Comparison of ENCODE assay signal across 20 cellular contexts in genomic region chr17:28272166-28272565, GRCh38. TPM values are rescaled to one million over a fixed set of nuclear protein-coding genes. Genes with fewer than 3 reads are reported as not detected.
DNase-seq lines count a peak whose midpoint lies in the region; ATAC-seq and TF ChIP-seq lines count a peak whose summit lies in the region.
"Had no signal": no experiment of that assay in that cellular context is flagged by ENCODE, and none has a peak within 500 bp of the region (broad histone marks: within the 10 kb centered on the region; RNA-seq: fewer than 3 reads in every experiment).

No MANE protein-coding gene starts in this region.

- no peak overlapping the region for H2AFZ ChIP-seq in PC-3 (ENCODE audit: low read length)

- DNase-seq in GM03348 (ENCODE audit: low spot score) (peak; percentile 65), PC-3 (peak; percentile 17), fibroblast of peridontal ligament (ENCODE audit: extremely low read depth) (peak; percentile 65), stromal cell of bone marrow (ENCODE audit: low read depth) (peak; percentile 17), A172 (ENCODE audit: low spot score) (no peak), 8988T (no peak), CD1c-positive myeloid dendritic cell (ENCODE audit: extremely low spot score) (no peak)
- DNase-seq: CD8-positive, alpha-beta memory T cell; DND-41; NCI-H1436; NCI-H2029; NCI-H2171 treated with DMSO at 0.1 percent for 48 hours; NCI-H446 treated with DMSO at 0.1 percent for 48 hours; NCI-H748 treated with DMSO at 0.1 percent for 48 hours; OCI-M1; SJCRH30; SW 1271 had no signal

- no peaks in the 10 kb centered on the region for H3K9me3 ChIP-seq in PC-3 (ENCODE audit: low read length)

- H3K9ac ChIP-seq in PC-3 (ENCODE audit: low read length), result no peak overlapping the region
- H3K9ac ChIP-seq: BLaER1 had no signal

- no peaks in the 10 kb centered on the region for H3K4me1 ChIP-seq in PC-3 (ENCODE audit: insufficient read depth, low read length)
- H3K4me1 ChIP-seq: BLaER1 had no signal

- H3K4me3 ChIP-seq in PC-3 (ENCODE audit: low read length), result no peak overlapping the region
- H3K4me3 ChIP-seq: BLaER1, K562, SJCRH30 had no signal

- no peaks in the 10 kb centered on the region for H3K79me2 ChIP-seq in PC-3 (ENCODE audit: low read length)

- no peaks in the 10 kb centered on the region for H3K36me3 ChIP-seq in PC-3 (ENCODE audit: low read depth, low read length)
- H3K36me3 ChIP-seq: BLaER1, SJCRH30 had no signal

- POLR2A ChIA-PET in PC-3 (lab: Charles Lee; ENCODE audit: unreplicated experiment), result no interaction called here

- no peak overlapping the region for H3K27ac ChIP-seq in PC-3 (ENCODE audit: low read length)
- H3K27ac ChIP-seq: BLaER1, RWPE1, SJCRH30 had no signal

- intact Hi-C loops in PC-3 (cut with micrococcal nuclease), result no loop called here

- ATAC-seq in PC-3, result no peak
- ATAC-seq: K562 had no signal

- H3K27me3 ChIP-seq in PC-3 (ENCODE audit: low read length), result no peaks in the 10 kb centered on the region
- H3K27me3 ChIP-seq: SJCRH30 had no signal

- TF ChIP-seq CTCF in PC-3 (conservative IDR thresholded peaks at IDR 0.05; ENCODE audit: low read depth, low read length), result no peak

- H3K4me2 ChIP-seq in PC-3 (ENCODE audit: low read length), result no peak overlapping the region
- H3K4me2 ChIP-seq: BLaER1 had no signal

- BruUV-seq in PC-3 (replicated peaks; lab: Mats Ljungman, UMichigan), result no TSS peak

- H4K20me1 ChIP-seq in PC-3 (ENCODE audit: low read length), result no peaks in the 10 kb centered on the region

- no peaks in the 10 kb centered on the region for H3K9me2 ChIP-seq in PC-3 (replicated peaks; ENCODE audit: low read length)

- CTCF ChIA-PET in PC-3 (lab: Charles Lee), result no interaction called here

- no peaks in the 10 kb centered on the region for H3F3A ChIP-seq in PC-3 (ENCODE audit: low read length, unreplicated experiment)

RNA-seq across cellular contexts. Expression of gene TMEM97, which starts 46.8 kb away (rescaled TPM):
- total RNA-seq in PC-3 (2014; rRNA removed), result 30.3 and 40.5 TPM in 2 replicates
- 32.7 and 43.9 TPM in 2 replicates for total RNA-seq in A172 (2014; rRNA removed; shearing (Covaris generic))

Comparison
In these comparisons a context has a peak if more than half of its experiments do, and no peak if none do; other contexts are left out.
1. DNase-seq: peak in GM03348 (single experiment), PC-3 (single experiment), fibroblast of peridontal ligament (single experiment) and stromal cell of bone marrow (single experiment); none in A172 (single experiment), 8988T (single experiment) and CD1c-positive myeloid dendritic cell (single experiment).